ENCODE assay signal across 9 cellular contexts in genomic region chr14:36646664-36647416, GRCh38. TPM values are rescaled to one million over a fixed set of nuclear protein-coding genes. Genes with fewer than 3 reads are reported as not detected.
DNase-seq lines count a peak whose midpoint lies in the region; ATAC-seq and TF ChIP-seq lines count a peak whose summit lies in the region.
"Had no signal": no experiment of that assay in that cellular context is flagged by ENCODE, and none has a peak within 500 bp of the region (broad histone marks: within the 10 kb centered on the region; RNA-seq: fewer than 3 reads in every experiment).

No MANE protein-coding gene starts in this region.

- no peaks in the 10 kb centered on the region for H3K36me3 Mint-ChIP-seq in activated CD4-positive, alpha-beta T cell treated with anti-CD3 and anti-CD28 coated beads for 36 hours (ENCODE audit: low read depth)

- intact Hi-C loops in activated CD4-positive, alpha-beta T cell treated with anti-CD3 and anti-CD28 coated beads for 36 hours (cut with DNase I, micrococcal nuclease) = loop anchor here in 1 of 2 experiments (5.0 kb wide), 1 partner anchor 60 kb away; no protein-coding TSS in a partner anchor

- peaks cover 4 to 11% of the 10 kb centered on the region in 2 donors for H3K4me1 ChIP-seq in duodenal mucosa (ENCODE audit: control insufficient read depth in 1 of 2, insufficient read depth in 2 of 2, low read length in 2 of 2)
- peaks cover 0 to 17% of the 10 kb centered on the region in 2 donors for H3K4me1 ChIP-seq in lung (ENCODE audit: control insufficient read depth in 2 of 2, insufficient read depth in 2 of 2, low read length in 2 of 2)
- peaks cover 0 to 24% (median 11%) of the 10 kb centered on the region in 4 donors for H3K4me1 ChIP-seq in tibial nerve

- H3K4me1 Mint-ChIP-seq in activated CD4-positive, alpha-beta T cell treated with anti-CD3 and anti-CD28 coated beads for 36 hours = no peaks in the 10 kb centered on the region

- TF ChIP-seq CTCF in lung (IDR thresholded peaks at IDR 0.05; ENCODE audit: control extremely low read depth, extremely low read depth) (no peak), tibial nerve (IDR thresholded peaks at IDR 0.05) (peak in 3 of 5 experiments; percentile 20 to 55 (median 20))

- H3K27me3 Mint-ChIP-seq in activated CD4-positive, alpha-beta T cell treated with anti-CD3 and anti-CD28 coated beads for 36 hours = peaks cover 46% of the 10 kb centered on the region

- no peak overlapping the region for H3K27ac Mint-ChIP-seq in activated CD4-positive, alpha-beta T cell treated with anti-CD3 and anti-CD28 coated beads for 36 hours

- TF ChIP-seq POLR2A in tibial nerve (IDR thresholded peaks at IDR 0.05) = no peak

- POLR2A ChIA-PET in activated CD4-positive, alpha-beta T cell treated with anti-CD3 and anti-CD28 coated beads for 36 hours (lab: Charles Lee) = no interaction called here

- no peak for TF ChIP-seq EP300 in tibial nerve (IDR thresholded peaks at IDR 0.05)

- 4 to 6% methylated on average over 55 of the region's 55 CpGs for WGBS in lung, 2 donors
- WGBS in tibial nerve, 2 donors = 2 to 7% methylated on average over 39 to 44 of the region's 55 CpGs

- H3K4me3 Mint-ChIP-seq in activated CD4-positive, alpha-beta T cell treated with anti-CD3 and anti-CD28 coated beads for 36 hours = no peak overlapping the region

- no peaks in the 10 kb centered on the region for H3K9me3 ChIP-seq in duodenal mucosa (ENCODE audit: control insufficient read depth in 1 of 2, low read length in 2 of 2)
- peaks cover 0 to 7% of the 10 kb centered on the region in 2 donors for H3K9me3 ChIP-seq in lung (ENCODE audit: control insufficient read depth in 2 of 2, insufficient read depth in 1 of 2, low read length in 1 of 2)
- H3K9me3 ChIP-seq in tibial nerve = no peaks in the 10 kb centered on the region

- peaks cover 60 to 79% of the 10 kb centered on the region in 2 donors for H3K27me3 ChIP-seq in duodenal mucosa (ENCODE audit: control insufficient read depth in 1 of 2, insufficient read depth in 2 of 2, low read length in 2 of 2)
- H3K27me3 ChIP-seq in lung (ENCODE audit: control insufficient read depth, insufficient read depth) = peaks cover 16% of the 10 kb centered on the region
- H3K27me3 ChIP-seq in tibial nerve = peaks cover 0 to 70% of the 10 kb centered on the region in 2 donors

- H3K36me3 ChIP-seq in duodenal mucosa (ENCODE audit: control insufficient read depth in 1 of 2, insufficient read depth in 2 of 2, low read length in 2 of 2) = no peaks in the 10 kb centered on the region
- H3K36me3 ChIP-seq in lung (ENCODE audit: control insufficient read depth in 2 of 2, insufficient read depth in 2 of 2, low read length in 2 of 2) = no peaks in the 10 kb centered on the region
- H3K36me3 ChIP-seq in tibial nerve = no peaks in the 10 kb centered on the region

- CTCF ChIA-PET in activated CD4-positive, alpha-beta T cell treated with anti-CD3 and anti-CD28 coated beads for 36 hours (lab: Charles Lee) = interaction anchor here (0.6 kb wide), 1 partner anchor 121 kb away, joined by 3 read pairs; no protein-coding TSS in a partner anchor

- H3K27ac ChIP-seq in duodenal mucosa (ENCODE audit: low read depth, low read length) = no peak overlapping the region
- H3K27ac ChIP-seq in lung (ENCODE audit: low read depth in 1 of 2, low read length in 1 of 2) = no peak overlapping the region
- no peak overlapping the region for H3K27ac ChIP-seq in tibial nerve
- H3K27ac ChIP-seq: C4-2B had no signal

- no peak for ATAC-seq in activated CD4-positive, alpha-beta T cell treated with anti-CD3 and anti-CD28 coated beads for 36 hours
- ATAC-seq in lung (ENCODE audit: insufficient read depth, low FRiP score) (no peak), GM18909 (IDR thresholded peaks at IDR 0.05; ENCODE audit: poor library complexity, unreplicated experiment) (no peak), HG03045 (IDR thresholded peaks at IDR 0.05; ENCODE audit: unreplicated experiment) (no peak)

- H3K9ac ChIP-seq in duodenal mucosa (ENCODE audit: low read depth in 1 of 2, low read length in 2 of 2) = no peak overlapping the region

- in situ Hi-C loops in G401 (cut with HindIII; ENCODE audit: low sequenced_read_pairs) = no loop called here

- H3K4me3 ChIP-seq in duodenal mucosa (ENCODE audit: low read depth in 1 of 2, low read length in 2 of 2) (peak overlapping the region; percentile 17 to 57), lung (peak overlapping the region; percentile 20), tibial nerve (peak overlapping the region; percentile 26 to 56 (median 42))

- DNase-seq in activated CD4-positive, alpha-beta T cell treated with anti-CD3 and anti-CD28 coated beads for 36 hours = peak; percentile 9
- DNase-seq in activated CD4-positive, alpha-beta T cell treated with anti-CD3 and anti-CD28 coated beads for 4 hours = no peak
- DNase-seq in lung (ENCODE audit: low spot score) = no peak
- no peak for DNase-seq in tibial nerve (ENCODE audit: low spot score in 2 of 2)
- no peak for DNase-seq in G401 (ENCODE audit: low spot score)

- no peaks in the 10 kb centered on the region for H3K9me3 Mint-ChIP-seq in activated CD4-positive, alpha-beta T cell treated with anti-CD3 and anti-CD28 coated beads for 36 hours (ENCODE audit: low read depth)

RNA-seq across cellular contexts. Expression of gene PAX9, which starts 14.8 kb away (rescaled TPM):
- total RNA-seq in activated CD4-positive, alpha-beta T cell treated with anti-CD3 and anti-CD28 coated beads for 36 hours = not detected
- total RNA-seq in lung (1 to 10 TPM; 1.8 to 6.0 TPM), tibial nerve (1 to 10 TPM; 1.3 to 6.0 (median 3.2) TPM)
- polyA plus RNA-seq in lung = 1 to 10 TPM; 1.2 to 1.8 TPM
- total RNA-seq in G401 (2014; rRNA removed; shearing (Covaris generic)) = not detected in 2 replicates
